23 cellular contexts compared by ENCODE assay signal in genomic region chr11:131839326-131839725, GRCh38.
"Had no signal": no experiment of that assay in that cellular context is flagged by ENCODE, and none has a peak within 500 bp of the region (broad histone marks: within the 10 kb centered on the region; RNA-seq: fewer than 3 reads in every experiment).

No MANE protein-coding gene starts in this region.

- H3K36me3 Mint-ChIP-seq: IgD-negative memory B cell had no signal

- H3K27me3 ChIP-seq: MG63 had no signal

- H3K27ac ChIP-seq: HL-60, RWPE1 had no signal

- H3K9me3 ChIP-seq: MG63, SK-N-SH had no signal

- H3K27ac Mint-ChIP-seq: IgD-negative memory B cell had no signal

- H3K36me3 ChIP-seq: MG63 had no signal

- DNase-seq: MG63, NCI-H1092, NCI-H1105 treated with DMSO at 0.1 percent for 48 hours, NCI-H1417 treated with DMSO at 0.1 percent for 48 hours, NCI-H146, NCI-H1694 treated with DMSO at 0.1 percent for 48 hours, NCI-H2029, NCI-H2081 treated with DMSO at 0.1 percent for 48 hours, NCI-H2171, NCI-H226, NCI-H446, NCI-H510A, NCI-H524 treated with DMSO at 0.1 percent for 48 hours, NCI-H69, NCI-H774, SHP77, SK-N-SH, SW 1271 had no signal

- ATAC-seq: K562, Panc1 had no signal

- H3K9me2 ChIP-seq: SK-N-SH had no signal

- H3K4me1 Mint-ChIP-seq: IgD-negative memory B cell had no signal

- H3K4me2 ChIP-seq: SK-N-SH had no signal

- H3K4me3 ChIP-seq: K562, MG63 had no signal
